18 cellular contexts compared by ENCODE assay signal in the genomic region with DNA sequence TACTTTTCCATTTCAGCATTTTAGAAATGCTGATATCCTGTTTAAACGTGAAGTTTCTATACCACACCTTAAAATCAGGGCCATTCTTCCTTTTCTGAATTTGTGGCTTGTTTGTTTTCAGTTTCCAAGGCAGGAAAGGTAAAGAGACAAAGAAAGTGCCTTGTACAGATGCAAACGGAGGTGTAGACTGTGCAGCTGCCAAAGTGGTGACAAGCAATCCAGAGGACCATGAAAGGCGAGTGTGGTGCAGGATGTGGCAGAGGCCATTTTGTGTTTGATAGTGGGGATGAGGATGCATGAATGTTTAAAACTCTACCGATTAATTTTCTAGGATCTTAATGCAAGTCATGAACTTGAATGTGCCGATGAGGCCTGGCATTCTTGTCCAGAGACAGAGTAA. TPM values are rescaled to one million over a fixed set of nuclear protein-coding genes. Genes with fewer than 3 reads are reported as not detected.
DNase-seq lines count a peak whose midpoint lies in the region; ATAC-seq and TF ChIP-seq lines count a peak whose summit lies in the region.
"Had no signal": no experiment of that assay in that cellular context is flagged by ENCODE, and none has a peak within 500 bp of the region (broad histone marks: within the 10 kb centered on the region; RNA-seq: fewer than 3 reads in every experiment).

No MANE protein-coding gene starts in this region.

- intact Hi-C loops in activated CD8-positive, alpha-beta T cell treated with anti-CD3 and anti-CD28 coated beads for 36 hours (cut with micrococcal nuclease): no loop called here
- intact Hi-C loops in dendritic cell treated with granulocyte-macrophage colony-stimulating factor and Interleukin-4, amounts not matched to agents 40 ng/mL and 50 ng/mL, for 4 days (cut with micrococcal nuclease): no loop called here

- no peak overlapping the region for H4K91ac ChIP-seq in neuronal stem cell (ENCODE audit: low read depth, low read length, poor library complexity)

- H3K4me2 ChIP-seq in DND-41 (ENCODE audit: insufficient read depth, low read length) (no peak overlapping the region), neuronal stem cell (ENCODE audit: insufficient read depth, low read length, poor library complexity, severe bottlenecking) (no peak overlapping the region)

- H3K27ac ChIP-seq in DND-41 (ENCODE audit: low read length): no peak overlapping the region
- H3K27ac ChIP-seq in neuronal stem cell (replicated peaks; ENCODE audit: low read length): no peak overlapping the region
- H3K27ac ChIP-seq: GM23248, HL-60 had no signal

- no peaks in the 10 kb centered on the region for H3K4me1 ChIP-seq in DND-41 (ENCODE audit: insufficient read depth, low read length)
- no peaks in the 10 kb centered on the region for H3K4me1 ChIP-seq in neuronal stem cell (ENCODE audit: control insufficient read depth in 2 of 2, insufficient read depth in 1 of 2, low read depth in 1 of 2, low read length in 2 of 2)
- H3K4me1 ChIP-seq: BE2C, HAP-1 had no signal

- H3K27me3 Mint-ChIP-seq in activated CD8-positive, alpha-beta T cell treated with anti-CD3 and anti-CD28 coated beads, Interleukin-2, amount 10 ng/mL, durations not matched to agents 7 days and 5 days (ENCODE audit: low read depth): no peaks in the 10 kb centered on the region
- H3K27me3 Mint-ChIP-seq in activated CD8-positive, alpha-beta T cell treated with anti-CD3 and anti-CD28 coated beads for 36 hours: no peaks in the 10 kb centered on the region
- no peaks in the 10 kb centered on the region for H3K27me3 Mint-ChIP-seq in dendritic cell treated with granulocyte-macrophage colony-stimulating factor and Interleukin-4, amounts not matched to agents 40 ng/mL and 50 ng/mL, for 4 days
- H3K27me3 Mint-ChIP-seq: CD4-positive, CD25-positive, alpha-beta regulatory T cell; CD8-positive, alpha-beta memory T cell had no signal

- H2BK120ac ChIP-seq in neuronal stem cell (ENCODE audit: low read depth, low read length): no peak overlapping the region

- no CpG with 5 or more reads among the region's 5 CpGs for WGBS in neuronal stem cell (ENCODE audit: extremely low coverage in 2 of 2, insufficient read length in 2 of 2, insufficient replicate concordance in 1 of 2), 2 donors

- no peak for TF ChIP-seq CTCF in activated CD8-positive, alpha-beta T cell treated with anti-CD3 and anti-CD28 coated beads for 36 hours (IDR thresholded peaks at IDR 0.05)
- no peak for TF ChIP-seq CTCF in DND-41 (IDR thresholded peaks at IDR 0.05; ENCODE audit: borderline replicate concordance, extremely low read depth, low read length, poor library complexity, severe bottlenecking)

- no peaks in the 10 kb centered on the region for H3K27me3 ChIP-seq in DND-41 (ENCODE audit: insufficient read depth, low read length, poor library complexity)
- H3K27me3 ChIP-seq in neuronal stem cell (ENCODE audit: control insufficient read depth in 3 of 3, insufficient read depth in 3 of 3, low read depth in 1 of 3, low read length in 3 of 3): no peaks in the 10 kb centered on the region
- H3K27me3 ChIP-seq: BE2C had no signal

- H3K23ac ChIP-seq in neuronal stem cell (ENCODE audit: low read depth, low read length, poor library complexity): no peak overlapping the region

- H2BK5ac ChIP-seq in neuronal stem cell (ENCODE audit: low read length): no peak overlapping the region

- no peaks in the 10 kb centered on the region for H3K79me2 ChIP-seq in DND-41 (ENCODE audit: insufficient read depth, low read length)

- no peak overlapping the region for H3K18ac ChIP-seq in neuronal stem cell (ENCODE audit: low read length)

- H3K9me3 ChIP-seq in DND-41 (ENCODE audit: insufficient read depth, low read length, severe bottlenecking): peaks cover 3% of the 10 kb centered on the region
- H3K9me3 ChIP-seq in neuronal stem cell (replicated peaks in 1 of 2; ENCODE audit: control insufficient read depth in 2 of 2, insufficient read depth in 1 of 2, low read depth in 1 of 2, low read length in 2 of 2): peaks cover 3 to 9% of the 10 kb centered on the region in 2 donors
- H3K9me3 ChIP-seq: BE2C, HAP-1 had no signal

- CTCF ChIA-PET in activated CD8-positive, alpha-beta T cell treated with anti-CD3 and anti-CD28 coated beads, Interleukin-2, amount 10 ng/mL, durations not matched to agents 7 days and 5 days (lab: Charles Lee): interaction anchor here (1.3 kb wide), 1 partner anchor 14 kb away, joined by 3 read pairs; no protein-coding TSS in a partner anchor
- CTCF ChIA-PET in activated CD8-positive, alpha-beta T cell treated with anti-CD3 and anti-CD28 coated beads for 36 hours (lab: Charles Lee): interaction anchor here (0.9 to 1.1 kb wide), 2 partner anchors 13 to 154 kb away, joined by 3 read pairs; no protein-coding TSS in a partner anchor

- H3K4ac ChIP-seq in neuronal stem cell (ENCODE audit: low read length): no peak overlapping the region

- H3K79me1 ChIP-seq in neuronal stem cell (ENCODE audit: low read depth, low read length): no peaks in the 10 kb centered on the region

- peak overlapping the region; percentile 20 for H3K27ac Mint-ChIP-seq in activated CD8-positive, alpha-beta T cell treated with anti-CD3 and anti-CD28 coated beads, Interleukin-2, amount 10 ng/mL, durations not matched to agents 7 days and 5 days
- no peak overlapping the region for H3K27ac Mint-ChIP-seq in activated CD8-positive, alpha-beta T cell treated with anti-CD3 and anti-CD28 coated beads for 36 hours
- H3K27ac Mint-ChIP-seq in dendritic cell treated with granulocyte-macrophage colony-stimulating factor and Interleukin-4, amounts not matched to agents 40 ng/mL and 50 ng/mL, for 4 days: peak overlapping the region; percentile 26

- DNase-seq in activated CD8-positive, alpha-beta T cell treated with anti-CD3 and anti-CD28 coated beads, Interleukin-2, amount 10 ng/mL, durations not matched to agents 7 days and 5 days: no peak
- no peak for DNase-seq in activated CD8-positive, alpha-beta T cell treated with anti-CD3 and anti-CD28 coated beads for 36 hours
- no peak for DNase-seq in DND-41
- peak; percentile 47 for DNase-seq in Jurkat, Clone E6-1 (ENCODE audit: low read depth, low spot score)
- no peak for DNase-seq in middle frontal gyrus (ENCODE audit: extremely low spot score, low spot score)
- DNase-seq in neuronal stem cell (ENCODE audit: low spot score): no peak
- DNase-seq: ACHN; BE2C; C1 segment of cervical spinal cord; CD8-positive, alpha-beta memory T cell; COR-L47; DMS 273 treated with DMSO at 0.1 percent for 48 hours; DMS53; GM23248 had no signal

- H2BK15ac ChIP-seq in neuronal stem cell (ENCODE audit: low read length): no peak overlapping the region

- H3K36me3 Mint-ChIP-seq in activated CD8-positive, alpha-beta T cell treated with anti-CD3 and anti-CD28 coated beads, Interleukin-2, amount 10 ng/mL, durations not matched to agents 7 days and 5 days (ENCODE audit: low read depth): peaks cover 50% of the 10 kb centered on the region
- peaks cover 30% of the 10 kb centered on the region for H3K36me3 Mint-ChIP-seq in activated CD8-positive, alpha-beta T cell treated with anti-CD3 and anti-CD28 coated beads for 36 hours (ENCODE audit: low read depth)
- peaks cover 59% of the 10 kb centered on the region for H3K36me3 Mint-ChIP-seq in dendritic cell treated with granulocyte-macrophage colony-stimulating factor and Interleukin-4, amounts not matched to agents 40 ng/mL and 50 ng/mL, for 4 days (ENCODE audit: low read depth)

- no peak overlapping the region for H2BK12ac ChIP-seq in neuronal stem cell (ENCODE audit: low read length)

- H3K4me1 Mint-ChIP-seq in activated CD8-positive, alpha-beta T cell treated with anti-CD3 and anti-CD28 coated beads, Interleukin-2, amount 10 ng/mL, durations not matched to agents 7 days and 5 days (ENCODE audit: low read depth): peaks cover 3% of the 10 kb centered on the region
- H3K4me1 Mint-ChIP-seq in activated CD8-positive, alpha-beta T cell treated with anti-CD3 and anti-CD28 coated beads for 36 hours (ENCODE audit: low read depth): peaks cover 7% of the 10 kb centered on the region
- peaks cover 41% of the 10 kb centered on the region for H3K4me1 Mint-ChIP-seq in dendritic cell treated with granulocyte-macrophage colony-stimulating factor and Interleukin-4, amounts not matched to agents 40 ng/mL and 50 ng/mL, for 4 days (ENCODE audit: low read depth)

- H3K36me3 ChIP-seq in DND-41 (ENCODE audit: insufficient read depth, low read length) (no peaks in the 10 kb centered on the region), neuronal stem cell (replicated peaks in 1 of 2; ENCODE audit: control insufficient read depth in 2 of 2, insufficient read depth in 2 of 2, low read length in 2 of 2) (peaks cover 12 to 79% of the 10 kb centered on the region in 2 donors)
- H3K36me3 ChIP-seq: BE2C, HAP-1 had no signal

- H4K8ac ChIP-seq in neuronal stem cell (ENCODE audit: low read depth, low read length): no peak overlapping the region

- no peak overlapping the region for H3K4me3 Mint-ChIP-seq in activated CD8-positive, alpha-beta T cell treated with anti-CD3 and anti-CD28 coated beads, Interleukin-2, amount 10 ng/mL, durations not matched to agents 7 days and 5 days
- no peak overlapping the region for H3K4me3 Mint-ChIP-seq in activated CD8-positive, alpha-beta T cell treated with anti-CD3 and anti-CD28 coated beads for 36 hours
- H3K4me3 Mint-ChIP-seq in dendritic cell treated with granulocyte-macrophage colony-stimulating factor and Interleukin-4, amounts not matched to agents 40 ng/mL and 50 ng/mL, for 4 days: no peak overlapping the region
- H3K4me3 Mint-ChIP-seq: CD4-positive, CD25-positive, alpha-beta regulatory T cell; CD8-positive, alpha-beta memory T cell had no signal

- H3K4me3 ChIP-seq in DND-41 (ENCODE audit: low read depth in 1 of 2, low read length in 2 of 2) (no peak overlapping the region), neuronal stem cell (ENCODE audit: low read length in 2 of 2) (no peak overlapping the region)
- no peak overlapping the region for H3K4me3 ChIP-seq in Jurkat, Clone E6-1 (ENCODE audit: low read length)
- H3K4me3 ChIP-seq: GM23248, HAP-1 had no signal

- no peak overlapping the region for H3K9ac ChIP-seq in DND-41 (ENCODE audit: low read depth, low read length)
- no peak overlapping the region for H3K9ac ChIP-seq in neuronal stem cell (ENCODE audit: low read depth, low read length, poor library complexity)
- H3K9ac ChIP-seq: GM23248 had no signal

- H2AK5ac ChIP-seq in neuronal stem cell (ENCODE audit: low read depth, low read length): no peak overlapping the region

- no peak for ATAC-seq in activated CD8-positive, alpha-beta T cell treated with anti-CD3 and anti-CD28 coated beads, Interleukin-2, amount 10 ng/mL, durations not matched to agents 7 days and 5 days
- no peak for ATAC-seq in activated CD8-positive, alpha-beta T cell treated with anti-CD3 and anti-CD28 coated beads for 36 hours
- peak; percentile 66; the same call in 2 of the 3 replicates for ATAC-seq in DND-41 (ENCODE audit: insufficient read depth, low read depth)

- H2AFZ ChIP-seq in DND-41 (ENCODE audit: low read depth, low read length): no peak overlapping the region; the same call in 1 of the 2 replicates
- no peak overlapping the region for H2AFZ ChIP-seq in neuronal stem cell (ENCODE audit: low read length)
- H2AFZ ChIP-seq: GM23248 had no signal

- H3K9me3 Mint-ChIP-seq in activated CD8-positive, alpha-beta T cell treated with anti-CD3 and anti-CD28 coated beads, Interleukin-2, amount 10 ng/mL, durations not matched to agents 7 days and 5 days (ENCODE audit: insufficient read depth): no peaks in the 10 kb centered on the region
- no peaks in the 10 kb centered on the region for H3K9me3 Mint-ChIP-seq in activated CD8-positive, alpha-beta T cell treated with anti-CD3 and anti-CD28 coated beads for 36 hours
- no peaks in the 10 kb centered on the region for H3K9me3 Mint-ChIP-seq in dendritic cell treated with granulocyte-macrophage colony-stimulating factor and Interleukin-4, amounts not matched to agents 40 ng/mL and 50 ng/mL, for 4 days

- POLR2A ChIA-PET in activated CD8-positive, alpha-beta T cell treated with anti-CD3 and anti-CD28 coated beads, Interleukin-2, amount 10 ng/mL, durations not matched to agents 7 days and 5 days (lab: Charles Lee): no interaction called here
- POLR2A ChIA-PET in activated CD8-positive, alpha-beta T cell treated with anti-CD3 and anti-CD28 coated beads for 36 hours (lab: Charles Lee): interaction anchor here (1.4 kb wide), 1 partner anchor 17 kb away, joined by 3 read pairs; no protein-coding TSS in a partner anchor

- H4K20me1 ChIP-seq in DND-41 (ENCODE audit: insufficient read depth, low read length): no peaks in the 10 kb centered on the region

- H3K14ac ChIP-seq in neuronal stem cell (ENCODE audit: low read length): no peak overlapping the region

RNA-seq across cellular contexts. Expression of a gene that starts 0.7 kb away (rescaled TPM):
- total RNA-seq in activated CD8-positive, alpha-beta T cell treated with anti-CD3 and anti-CD28 coated beads, Interleukin-2, amount 10 ng/mL, durations not matched to agents 7 days and 5 days: 1 to 10 TPM; 8.4 to 8.8 TPM
- 10 to 100 TPM; 13.3 to 14.0 TPM for total RNA-seq in activated CD8-positive, alpha-beta T cell treated with anti-CD3 and anti-CD28 coated beads for 36 hours
- polyA plus RNA-seq in Jurkat, Clone E6-1 (2012; ENCODE audit: insufficient read depth, insufficient read length): not detected
- polyA plus RNA-seq in neuronal stem cell (2013, experiment 1 of 2): 30.9 TPM
- polyA plus RNA-seq in neuronal stem cell (2013, experiment 2 of 2): 31.7 TPM
